Comparison of ENCODE assay signal across 20 cellular contexts in the genomic region with DNA sequence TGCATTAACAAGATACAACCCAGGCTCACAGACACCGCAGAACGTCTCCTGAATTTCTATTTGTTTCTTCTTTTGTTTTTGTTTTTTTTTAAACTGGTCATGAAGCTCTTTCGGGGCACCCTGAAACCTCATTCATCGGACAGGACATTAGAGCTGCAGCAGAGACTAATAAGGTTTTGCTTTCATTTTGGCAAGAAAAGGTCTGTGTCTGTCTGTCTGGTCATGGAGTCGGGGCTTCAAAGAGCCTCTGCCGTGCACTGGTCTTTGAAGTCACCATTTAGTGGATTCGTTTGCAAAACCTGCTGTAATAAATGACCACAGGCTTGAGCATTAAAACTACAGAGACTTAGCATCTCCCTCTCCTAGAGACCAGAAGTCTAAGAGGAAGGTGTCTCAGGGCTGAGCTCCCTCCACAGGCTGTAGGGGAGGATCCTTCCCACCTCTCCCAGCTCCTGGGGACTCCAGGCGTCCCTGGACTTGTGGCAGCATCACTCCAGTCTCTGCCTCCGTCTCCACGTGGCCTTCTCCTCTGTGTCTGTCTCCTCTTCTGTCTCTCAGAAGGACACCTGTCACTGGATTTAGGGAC.
A peak's percentile ranks its signal among the peaks of the same experiment; 100 is the strongest.
DNase-seq lines count a peak whose midpoint lies in the region; ATAC-seq, FAIRE-seq and TF ChIP-seq lines count a peak whose summit lies in the region.
"Had no signal": no experiment of that assay in that cellular context is flagged by ENCODE, and none has a peak within 500 bp of the region (broad histone marks: within the 10 kb centered on the region; RNA-seq: fewer than 3 reads in every experiment).

No MANE protein-coding gene starts in this region.

- no peak overlapping the region for H3K4me3 ChIP-seq in CD8-positive, alpha-beta memory T cell (ENCODE audit: low read length)
- peak overlapping the region; percentile 46 for H3K4me3 ChIP-seq in MM.1S (ENCODE audit: low read length)
- no peak overlapping the region for H3K4me3 ChIP-seq in HAP-1
- H3K4me3 ChIP-seq: colonic mucosa, Peyer's patch, prostate gland had no signal

- no peak for TF ChIP-seq CTCF in MM.1S (IDR thresholded peaks at IDR 0.05; ENCODE audit: low read length)
- TF ChIP-seq CTCF in nephron (IDR thresholded peaks at IDR 0.05; ENCODE audit: unreplicated experiment in 3 of 3), result no peak

- H3K9me2 ChIP-seq in MM.1S (replicated peaks; ENCODE audit: insufficient read depth, low read length), result no peaks in the 10 kb centered on the region

- H3K9me3 ChIP-seq in CD8-positive, alpha-beta memory T cell (ENCODE audit: low read length), result no peaks in the 10 kb centered on the region
- no peaks in the 10 kb centered on the region for H3K9me3 ChIP-seq in MM.1S (replicated peaks; ENCODE audit: insufficient read depth, low read length)
- H3K9me3 ChIP-seq in HAP-1, result no peaks in the 10 kb centered on the region
- H3K9me3 ChIP-seq: colonic mucosa, Peyer's patch, prostate gland had no signal

- peak overlapping the region; percentile 92 for H2AFZ ChIP-seq in MM.1S (ENCODE audit: low read length)

- H3K4me2 ChIP-seq in MM.1S (ENCODE audit: low read depth, low read length), result peak overlapping the region; percentile 86

- in situ Hi-C loops in HAP-1 (cut with MboI; ENCODE audit: low sequenced_read_pairs), result no loop called here
- in situ Hi-C loops in G401 (cut with HindIII; ENCODE audit: low sequenced_read_pairs), result no loop called here

- no peaks in the 10 kb centered on the region for H3K36me3 ChIP-seq in CD8-positive, alpha-beta memory T cell (ENCODE audit: insufficient read depth, low read length)
- H3K36me3 ChIP-seq in MM.1S (replicated peaks; ENCODE audit: insufficient read depth, low read length) (no peaks in the 10 kb centered on the region), HAP-1 (replicated peaks) (no peaks in the 10 kb centered on the region)
- H3K36me3 ChIP-seq: colonic mucosa, Peyer's patch, prostate gland had no signal

- no peaks in the 10 kb centered on the region for H3K36me3 Mint-ChIP-seq in CD8-positive, alpha-beta memory T cell
- H3K36me3 Mint-ChIP-seq in nephron (ENCODE audit: low read depth), result no peaks in the 10 kb centered on the region

- H3K27me3 Mint-ChIP-seq in CD8-positive, alpha-beta memory T cell, result peaks cover 0 to 14% of the 10 kb centered on the region in 2 donors
- peaks cover 22% of the 10 kb centered on the region for H3K27me3 Mint-ChIP-seq in nephron (ENCODE audit: low read depth)

- H3K9ac ChIP-seq in MM.1S (ENCODE audit: low read length), result peak overlapping the region; percentile 64

- peaks cover 0 to 3% (median 0%) of the 10 kb centered on the region in 5 donors for H3K9me3 Mint-ChIP-seq in CD8-positive, alpha-beta memory T cell
- no peaks in the 10 kb centered on the region for H3K9me3 Mint-ChIP-seq in nephron

- H3F3A ChIP-seq in MM.1S (ENCODE audit: insufficient read depth, low read length), result no peaks in the 10 kb centered on the region

- H4K20me1 ChIP-seq in MM.1S (ENCODE audit: insufficient read depth, low read length), result no peaks in the 10 kb centered on the region

- peak overlapping the region in 2 of 8 donors; percentile 42 to 56 for H3K27ac Mint-ChIP-seq in CD8-positive, alpha-beta memory T cell
- H3K27ac Mint-ChIP-seq in nephron, result peak overlapping the region in 1 of 3 experiments; percentile 51

- H3K4me1 ChIP-seq in CD8-positive, alpha-beta memory T cell (ENCODE audit: insufficient read depth, low read length), result no peaks in the 10 kb centered on the region
- peaks cover 4% of the 10 kb centered on the region; the same call in 1 of the 2 replicates for H3K4me1 ChIP-seq in MM.1S (ENCODE audit: low read length)
- no peaks in the 10 kb centered on the region for H3K4me1 ChIP-seq in HAP-1
- H3K4me1 ChIP-seq: colonic mucosa, Peyer's patch, prostate gland had no signal

- no peaks in the 10 kb centered on the region for H3K27me3 ChIP-seq in CD8-positive, alpha-beta memory T cell (ENCODE audit: insufficient read depth, low read length, poor library complexity, severe bottlenecking)
- no peaks in the 10 kb centered on the region for H3K27me3 ChIP-seq in MM.1S (replicated peaks; ENCODE audit: insufficient read depth, low read length)
- H3K27me3 ChIP-seq in HAP-1 (ENCODE audit: low read depth), result no peaks in the 10 kb centered on the region
- H3K27me3 ChIP-seq: colonic mucosa, Peyer's patch had no signal

- no peaks in the 10 kb centered on the region for H3K79me2 ChIP-seq in MM.1S (ENCODE audit: low read length)

- CTCF ChIA-PET in CD8-positive, alpha-beta memory T cell (lab: Charles Lee), result no interaction called here

- ATAC-seq in HG03095 (IDR thresholded peaks at IDR 0.05; ENCODE audit: unreplicated experiment), result no peak

- peaks cover 7 to 8% (median 7%) of the 10 kb centered on the region in 3 donors for H3K4me1 Mint-ChIP-seq in CD8-positive, alpha-beta memory T cell
- peaks cover 19% of the 10 kb centered on the region for H3K4me1 Mint-ChIP-seq in nephron

- FAIRE-seq in GM19239 (lab: Jason Lieb, UNC), result peak; percentile 66
- FAIRE-seq: G401.6, GM18507, keratinocyte had no signal

- H3K4me3 Mint-ChIP-seq in CD8-positive, alpha-beta memory T cell, result peak overlapping the region; percentile 25 to 83 (median 75)
- peak overlapping the region in 2 of 3 experiments; percentile 23 to 39 for H3K4me3 Mint-ChIP-seq in nephron

- DNase-seq in CD8-positive, alpha-beta memory T cell, result no peak
- DNase-seq in GM19239 (ENCODE audit: insufficient read length, low spot score) (no peak), MM.1S (peak; percentile 67), HAP-1 (ENCODE audit: low spot score in 2 of 2) (no peak), G401 (ENCODE audit: low spot score) (no peak)
- DNase-seq: activated CD4-positive, CD25-positive, alpha-beta regulatory T cell treated with anti-CD3 and anti-CD28 coated beads, Interleukin-2, amount 50 U/mL, for 72 hours; anterior cingulate cortex; colonic mucosa; erythroblast; HCEC 1CT; NCI-H187 treated with DMSO at 0.1 percent for 48 hours; NCI-H526 treated with DMSO at 0.1 percent for 48 hours; Peyer's patch; stimulated activated CD4-positive, alpha-beta T cell treated with anti-CD3 and anti-CD28 coated beads, Interleukin-15, amount 100 ng/mL, for 24 hours had no signal

- POLR2A ChIA-PET in CD8-positive, alpha-beta memory T cell (lab: Charles Lee), result no interaction called here

- no peak overlapping the region for H3K27ac ChIP-seq in CD8-positive, alpha-beta memory T cell (ENCODE audit: low read depth, low read length)
- peak overlapping the region; percentile 65 for H3K27ac ChIP-seq in MM.1S (ENCODE audit: low read length)
- H3K27ac ChIP-seq: colonic mucosa, Peyer's patch, prostate gland had no signal
